In genomic region chr1:42013881-42014470, GRCh38 we compare ENCODE assay signal across 12 cellular contexts.
A peak's percentile ranks its signal among the peaks of the same experiment; 100 is the strongest.
DNase-seq lines count a peak whose midpoint lies in the region; ATAC-seq and TF ChIP-seq lines count a peak whose summit lies in the region.
"Had no signal": no experiment of that assay in that cellular context is flagged by ENCODE, and none has a peak within 500 bp of the region (broad histone marks: within the 10 kb centered on the region; RNA-seq: fewer than 3 reads in every experiment).

No MANE protein-coding gene starts in this region.

- H3K27me3 ChIP-seq in testis (no peaks in the 10 kb centered on the region), suprapubic skin (no peaks in the 10 kb centered on the region)
- H3K27me3 ChIP-seq: esophagus squamous epithelium, vagina had no signal

- no peak for ATAC-seq in activated naive CD4-positive, alpha-beta T cell treated with anti-CD3 and anti-CD28 coated beads, Interleukin-2, amount 50 U/mL, for 72 hours
- ATAC-seq in T-cell (replicated peaks in 1 of 4) = peak in 2 of 4 experiments; percentile 33 to 43

- H3K4me3 Mint-ChIP-seq in activated naive CD4-positive, alpha-beta T cell treated with anti-CD3 and anti-CD28 coated beads, Interleukin-2, amount 50 U/mL, for 24 hours = peak overlapping the region; percentile 20
- H3K4me3 Mint-ChIP-seq in T-cell = peak overlapping the region; percentile 31 to 77 (median 47)

- peaks cover 76% of the 10 kb centered on the region for H3K4me1 Mint-ChIP-seq in activated naive CD4-positive, alpha-beta T cell treated with anti-CD3 and anti-CD28 coated beads, Interleukin-2, amount 50 U/mL, for 24 hours
- peaks cover 49 to 61% (median 57%) of the 10 kb centered on the region in 3 donors for H3K4me1 Mint-ChIP-seq in T-cell

- peaks cover 2% of the 10 kb centered on the region for H3K36me3 Mint-ChIP-seq in activated naive CD4-positive, alpha-beta T cell treated with anti-CD3 and anti-CD28 coated beads, Interleukin-2, amount 50 U/mL, for 24 hours
- H3K36me3 Mint-ChIP-seq in activated naive CD4-positive, alpha-beta T cell treated with anti-CD3 and anti-CD28 coated beads, Interleukin-2, amount 50 U/mL, for 72 hours = peaks cover 0 to 39% of the 10 kb centered on the region in 2 donors
- no peaks in the 10 kb centered on the region for H3K36me3 Mint-ChIP-seq in T-cell

- H3K36me3 ChIP-seq in testis (ENCODE audit: low read depth, missing control alignments) (no peaks in the 10 kb centered on the region), suprapubic skin (no peaks in the 10 kb centered on the region)
- H3K36me3 ChIP-seq: esophagus squamous epithelium, vagina had no signal

- H3K4me1 ChIP-seq in testis (no peaks in the 10 kb centered on the region), suprapubic skin (no peaks in the 10 kb centered on the region)
- H3K4me1 ChIP-seq: vagina had no signal

- TF ChIP-seq EP300 in suprapubic skin (IDR thresholded peaks at IDR 0.05) = no peak

- peaks cover 4% of the 10 kb centered on the region for H3K9me3 Mint-ChIP-seq in activated naive CD4-positive, alpha-beta T cell treated with anti-CD3 and anti-CD28 coated beads, Interleukin-2, amount 50 U/mL, for 24 hours
- peaks cover 4 to 21% of the 10 kb centered on the region in 2 donors for H3K9me3 Mint-ChIP-seq in activated naive CD4-positive, alpha-beta T cell treated with anti-CD3 and anti-CD28 coated beads, Interleukin-2, amount 50 U/mL, for 72 hours
- no peaks in the 10 kb centered on the region for H3K9me3 Mint-ChIP-seq in T-cell

- TF ChIP-seq POLR2A in testis (IDR thresholded peaks at IDR 0.05) (no peak), suprapubic skin (IDR thresholded peaks at IDR 0.05) (no peak)

- no peaks in the 10 kb centered on the region for H3K27me3 Mint-ChIP-seq in activated naive CD4-positive, alpha-beta T cell treated with anti-CD3 and anti-CD28 coated beads, Interleukin-2, amount 50 U/mL, for 24 hours
- H3K27me3 Mint-ChIP-seq in T-cell = no peaks in the 10 kb centered on the region

- intact Hi-C loops in testis (cut with DNase I; ENCODE audit: low total_unique reads) = loop anchor here (10.0 kb wide), 1 partner anchor 729 kb away; no protein-coding TSS in a partner anchor

- POLR2A ChIA-PET in T-cell (lab: Charles Lee) = interaction anchor here in 1 of 2 donors (0.6 kb wide), 1 partner anchor 108 kb away, joined by 3 read pairs; no protein-coding TSS in a partner anchor

- H3K9me3 ChIP-seq in testis (no peaks in the 10 kb centered on the region), suprapubic skin (no peaks in the 10 kb centered on the region)
- H3K9me3 ChIP-seq: esophagus squamous epithelium, vagina had no signal

- peak overlapping the region; percentile 41 for H3K27ac Mint-ChIP-seq in activated naive CD4-positive, alpha-beta T cell treated with anti-CD3 and anti-CD28 coated beads, Interleukin-2, amount 50 U/mL, for 24 hours
- H3K27ac Mint-ChIP-seq in activated naive CD4-positive, alpha-beta T cell treated with anti-CD3 and anti-CD28 coated beads, Interleukin-2, amount 50 U/mL, for 72 hours = no peak overlapping the region
- H3K27ac Mint-ChIP-seq in T-cell = peak overlapping the region; percentile 0 to 86

- no peak for DNase-seq in activated naive CD4-positive, alpha-beta T cell treated with anti-CD3 and anti-CD28 coated beads, Interleukin-2, amount 50 U/mL, for 72 hours (ENCODE audit: low spot score in 2 of 2)
- DNase-seq in T-cell = no peak
- DNase-seq in fibroblast of villous mesenchyme (ENCODE audit: low read depth) = peak; percentile 19
- DNase-seq in testis = peak; percentile 33
- no peak for DNase-seq in T1000 (lab: John Stamatoyannopoulos, UW)
- DNase-seq in suprapubic skin (ENCODE audit: low spot score in 2 of 2) = no peak
- DNase-seq in SIG-M5 treated with dmso at 0.1 percent for 504 hours (lab: John Stamatoyannopoulos, UW; ENCODE audit: unreplicated experiment) = no peak
- DNase-seq: activated CD4-positive, alpha-beta T cell treated with anti-CD3 and anti-CD28 coated beads for 4 hours; esophagus squamous epithelium; NCI-H187 treated with DMSO at 0.1 percent for 48 hours had no signal

- 50 to 54% methylated on average over 7 of the region's 7 CpGs for WGBS in testis, 2 donors
- 53% methylated on average over 7 of the region's 7 CpGs for WGBS in suprapubic skin

- H3K27ac ChIP-seq in testis (no peak overlapping the region), suprapubic skin (no peak overlapping the region)
- H3K27ac ChIP-seq: esophagus squamous epithelium, vagina had no signal

- CTCF ChIA-PET in T-cell (lab: Charles Lee) = no interaction called here

- TF ChIP-seq CTCF in fibroblast of villous mesenchyme (IDR thresholded peaks at IDR 0.05; ENCODE audit: insufficient read depth, low read depth, low read length) (no peak), testis (IDR thresholded peaks at IDR 0.05) (no peak), suprapubic skin (IDR thresholded peaks at IDR 0.05) (no peak)

- no peak overlapping the region for H3K4me3 ChIP-seq in fibroblast of villous mesenchyme (ENCODE audit: low read depth, low read length)
- no peak overlapping the region for H3K4me3 ChIP-seq in testis
- no peak overlapping the region for H3K4me3 ChIP-seq in suprapubic skin
- H3K4me3 ChIP-seq: esophagus squamous epithelium, vagina had no signal

Comparison
In these comparisons a context has a peak if more than half of its experiments do, and no peak if none do; other contexts are left out.
1. H3K27ac Mint-ChIP-seq: peak in activated naive CD4-positive, alpha-beta T cell treated with anti-CD3 and anti-CD28 coated beads, Interleukin-2, amount 50 U/mL, for 24 hours (single experiment) and T-cell (2 of 2); none in activated naive CD4-positive, alpha-beta T cell treated with anti-CD3 and anti-CD28 coated beads, Interleukin-2, amount 50 U/mL, for 72 hours (0 of 2).
2. DNase-seq: peak in fibroblast of villous mesenchyme (single experiment) and testis (single experiment); none in activated naive CD4-positive, alpha-beta T cell treated with anti-CD3 and anti-CD28 coated beads, Interleukin-2, amount 50 U/mL, for 72 hours (0 of 2), T-cell (0 of 34), T1000 (single experiment), suprapubic skin (0 of 2) and SIG-M5 treated with dmso at 0.1 percent for 504 hours (single experiment).